ENCODE assay signal across 13 cellular contexts in the genomic region with DNA sequence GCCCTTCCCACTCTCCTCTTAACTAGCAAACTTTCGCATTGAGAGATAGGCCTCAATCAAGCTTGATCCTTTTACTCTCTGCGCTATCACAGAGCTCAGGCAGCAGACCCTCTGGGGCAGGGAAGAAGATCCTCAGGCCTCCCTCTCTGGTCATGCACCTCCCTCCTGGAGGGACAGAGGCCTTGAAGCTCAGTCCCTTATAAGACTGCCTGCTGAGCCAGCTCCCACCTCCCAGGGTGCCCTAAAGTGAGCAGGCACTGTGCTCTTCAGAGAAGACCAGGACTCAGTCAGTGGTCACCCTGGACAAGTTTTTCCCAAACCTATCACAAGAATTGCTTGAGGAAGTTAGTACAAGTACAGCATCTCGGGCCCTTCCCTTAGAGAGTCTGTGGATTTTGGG. TPM values are rescaled to one million over a fixed set of nuclear protein-coding genes. Genes with fewer than 3 reads are reported as not detected.
DNase-seq lines count a peak whose midpoint lies in the region; ATAC-seq lines count a peak whose summit lies in the region.
"Had no signal": no experiment of that assay in that cellular context is flagged by ENCODE, and none has a peak within 500 bp of the region (broad histone marks: within the 10 kb centered on the region; RNA-seq: fewer than 3 reads in every experiment).

No MANE protein-coding gene starts in this region.

- intact Hi-C loops in posterior vena cava (cut with DNase I), result no loop called here

- no peak overlapping the region for H3K4me3 Mint-ChIP-seq in activated CD8-positive, alpha-beta memory T cell treated with anti-CD3 and anti-CD28 coated beads, Interleukin-2, amount 10 ng/mL, durations not matched to agents 7 days and 5 days
- peak overlapping the region; percentile 40 to 73 (median 62) for H3K4me3 Mint-ChIP-seq in IgD-negative memory B cell
- peak overlapping the region; percentile 59 to 68 for H3K4me3 Mint-ChIP-seq in effector memory CD8-positive, alpha-beta T cell
- H3K4me3 Mint-ChIP-seq: GM23338 had no signal

- H3K27ac Mint-ChIP-seq in activated CD8-positive, alpha-beta memory T cell treated with anti-CD3 and anti-CD28 coated beads, Interleukin-2, amount 10 ng/mL, durations not matched to agents 7 days and 5 days, result peak overlapping the region; percentile 65
- peak overlapping the region; percentile 94 to 98 (median 96) for H3K27ac Mint-ChIP-seq in IgD-negative memory B cell
- peak overlapping the region; percentile 82 to 98 for H3K27ac Mint-ChIP-seq in effector memory CD8-positive, alpha-beta T cell

- DNase-seq in activated CD8-positive, alpha-beta memory T cell treated with anti-CD3 and anti-CD28 coated beads, Interleukin-2, amount 10 ng/mL, durations not matched to agents 7 days and 5 days, result no peak
- DNase-seq in activated CD8-positive, alpha-beta memory T cell treated with anti-CD3 and anti-CD28 coated beads, Interleukin-2, amount 50 U/mL, for 4 hours, result no peak
- DNase-seq in effector memory CD8-positive, alpha-beta T cell, result no peak
- DNase-seq in posterior vena cava (ENCODE audit: low spot score), result peak; percentile 11
- DNase-seq in NCI-H510A treated with DMSO at 0.1 percent for 48 hours (lab: John Stamatoyannopoulos, UW), result no peak
- no peak for DNase-seq in activated gamma-delta T cell treated with Interleukin-2 at 50 U/mL for 16 hours
- DNase-seq in kidney glomerular epithelial cell (lab: John Stamatoyannopoulos, UW), result no peak
- DNase-seq: hippocampal formation, NCI-H1417 treated with DMSO at 0.1 percent for 48 hours, NCI-H748 treated with DMSO at 0.1 percent for 48 hours had no signal

- H3K36me3 Mint-ChIP-seq in activated CD8-positive, alpha-beta memory T cell treated with anti-CD3 and anti-CD28 coated beads, Interleukin-2, amount 10 ng/mL, durations not matched to agents 7 days and 5 days, result peaks cover 17% of the 10 kb centered on the region
- H3K36me3 Mint-ChIP-seq in IgD-negative memory B cell, result peaks cover 5% of the 10 kb centered on the region
- peaks cover 83% of the 10 kb centered on the region for H3K36me3 Mint-ChIP-seq in effector memory CD8-positive, alpha-beta T cell (ENCODE audit: insufficient read depth)

- no peaks in the 10 kb centered on the region for H3K9me3 Mint-ChIP-seq in activated CD8-positive, alpha-beta memory T cell treated with anti-CD3 and anti-CD28 coated beads, Interleukin-2, amount 10 ng/mL, durations not matched to agents 7 days and 5 days (ENCODE audit: low read depth)
- H3K9me3 Mint-ChIP-seq in IgD-negative memory B cell, result no peaks in the 10 kb centered on the region
- H3K9me3 Mint-ChIP-seq in effector memory CD8-positive, alpha-beta T cell, result no peaks in the 10 kb centered on the region
- H3K9me3 Mint-ChIP-seq: GM23338 had no signal

- no peaks in the 10 kb centered on the region for H3K27me3 Mint-ChIP-seq in activated CD8-positive, alpha-beta memory T cell treated with anti-CD3 and anti-CD28 coated beads, Interleukin-2, amount 10 ng/mL, durations not matched to agents 7 days and 5 days
- peaks cover 4% of the 10 kb centered on the region for H3K27me3 Mint-ChIP-seq in IgD-negative memory B cell
- H3K27me3 Mint-ChIP-seq in effector memory CD8-positive, alpha-beta T cell, result no peaks in the 10 kb centered on the region

- CTCF ChIA-PET in activated CD8-positive, alpha-beta memory T cell treated with anti-CD3 and anti-CD28 coated beads, Interleukin-2, amount 10 ng/mL, durations not matched to agents 7 days and 5 days (lab: Charles Lee), result no interaction called here

- ATAC-seq in activated CD8-positive, alpha-beta memory T cell treated with anti-CD3 and anti-CD28 coated beads, Interleukin-2, amount 10 ng/mL, durations not matched to agents 7 days and 5 days, result no peak
- ATAC-seq in effector memory CD8-positive, alpha-beta T cell (replicated peaks), result no peak
- ATAC-seq: activated CD4-positive, CD25-positive, alpha-beta regulatory T cell treated with anti-CD3 and anti-CD28 coated beads, Interleukin-2, amount 50 U/mL, for 24 hours; GM23338 had no signal

- peaks cover 63% of the 10 kb centered on the region for H3K4me1 Mint-ChIP-seq in activated CD8-positive, alpha-beta memory T cell treated with anti-CD3 and anti-CD28 coated beads, Interleukin-2, amount 10 ng/mL, durations not matched to agents 7 days and 5 days
- H3K4me1 Mint-ChIP-seq in IgD-negative memory B cell, result peaks cover 55 to 76% (median 62%) of the 10 kb centered on the region in 3 donors
- H3K4me1 Mint-ChIP-seq in effector memory CD8-positive, alpha-beta T cell (ENCODE audit: low read depth in 2 of 2), result peaks cover 73% of the 10 kb centered on the region in 2 donors

RNA-seq across cellular contexts. Expression of gene B4GALT1, which starts 29.9 kb away (rescaled TPM):
- total RNA-seq in activated CD8-positive, alpha-beta memory T cell treated with anti-CD3 and anti-CD28 coated beads, Interleukin-2, amount 10 ng/mL, durations not matched to agents 7 days and 5 days, result 10 to 100 TPM; 33.8 to 35.2 TPM
- polyA plus RNA-seq in IgD-negative memory B cell, result 55.1 TPM
- 100 to 1,000 TPM in 1 of 2 donors, 10 to 100 TPM in 1; 76.8 to 107 TPM for total RNA-seq in posterior vena cava
